ENCODE assay signal across 10 cellular contexts in genomic region chr15:66654718-66655375, GRCh38.
DNase-seq lines count a peak whose midpoint lies in the region; ATAC-seq lines count a peak whose summit lies in the region.
"Had no signal": no experiment of that assay in that cellular context is flagged by ENCODE, and none has a peak within 500 bp of the region (broad histone marks: within the 10 kb centered on the region; RNA-seq: fewer than 3 reads in every experiment).

No MANE protein-coding gene starts in this region.

- H3K9me3 ChIP-seq in iPS-18a (ENCODE audit: control insufficient read depth, low read depth, low read length): no peaks in the 10 kb centered on the region
- H3K9me3 ChIP-seq: pancreas had no signal

- no peaks in the 10 kb centered on the region for H3K36me3 ChIP-seq in iPS-18a (ENCODE audit: control insufficient read depth, low read depth, low read length)
- H3K36me3 ChIP-seq: pancreas had no signal

- DNase-seq in HuH-7 (ENCODE audit: low spot score) (peak; percentile 77), kidney glomerular epithelial cell (lab: John Stamatoyannopoulos, UW) (no peak), NCI-H1048 (lab: John Stamatoyannopoulos, UW) (no peak), DMS114 treated with DMSO at 0.1 percent for 48 hours (lab: John Stamatoyannopoulos, UW; ENCODE audit: unreplicated experiment) (no peak)
- peak; percentile 69 for DNase-seq in activated effector memory CD4-positive, alpha-beta T cell treated with anti-CD3 and anti-CD28 coated beads, Interleukin-2, amount 50 U/mL, for 16 hours
- DNase-seq in stimulated activated CD8-positive, alpha-beta memory T cell treated with anti-CD3 and anti-CD28 coated beads, Interleukin-4, amount 100 ng/mL, for 48 hours: peak; percentile 38
- DNase-seq: NCI-H1436, pancreas had no signal

- H3K4me3 ChIP-seq in iPS-18a (ENCODE audit: low read length): peak overlapping the region; percentile 11

- no peak for ATAC-seq in HG02938 (IDR thresholded peaks at IDR 0.05; ENCODE audit: unreplicated experiment)

- H3K27ac ChIP-seq in iPS-18a (ENCODE audit: low read length): no peak overlapping the region
- H3K27ac ChIP-seq: pancreas had no signal

- no peak overlapping the region for H3K9ac ChIP-seq in iPS-18a (ENCODE audit: low read length)

- peaks cover 27% of the 10 kb centered on the region for H3K4me1 ChIP-seq in iPS-18a (ENCODE audit: control insufficient read depth, low read depth, low read length)
- H3K4me1 ChIP-seq: pancreas had no signal

- no peaks in the 10 kb centered on the region for H3K27me3 ChIP-seq in iPS-18a (ENCODE audit: control insufficient read depth, insufficient read depth, low read length)
- H3K27me3 ChIP-seq: pancreas had no signal

Comparison
In these comparisons a context has a peak if more than half of its experiments do, and no peak if none do; other contexts are left out.
1. DNase-seq: peak in HuH-7 (single experiment), activated effector memory CD4-positive, alpha-beta T cell treated with anti-CD3 and anti-CD28 coated beads, Interleukin-2, amount 50 U/mL, for 16 hours (single experiment) and stimulated activated CD8-positive, alpha-beta memory T cell treated with anti-CD3 and anti-CD28 coated beads, Interleukin-4, amount 100 ng/mL, for 48 hours (single experiment); none in kidney glomerular epithelial cell (single experiment), NCI-H1048 (single experiment) and DMS114 treated with DMSO at 0.1 percent for 48 hours (single experiment).